2 cellular contexts compared by ENCODE assay signal in the genomic region with DNA sequence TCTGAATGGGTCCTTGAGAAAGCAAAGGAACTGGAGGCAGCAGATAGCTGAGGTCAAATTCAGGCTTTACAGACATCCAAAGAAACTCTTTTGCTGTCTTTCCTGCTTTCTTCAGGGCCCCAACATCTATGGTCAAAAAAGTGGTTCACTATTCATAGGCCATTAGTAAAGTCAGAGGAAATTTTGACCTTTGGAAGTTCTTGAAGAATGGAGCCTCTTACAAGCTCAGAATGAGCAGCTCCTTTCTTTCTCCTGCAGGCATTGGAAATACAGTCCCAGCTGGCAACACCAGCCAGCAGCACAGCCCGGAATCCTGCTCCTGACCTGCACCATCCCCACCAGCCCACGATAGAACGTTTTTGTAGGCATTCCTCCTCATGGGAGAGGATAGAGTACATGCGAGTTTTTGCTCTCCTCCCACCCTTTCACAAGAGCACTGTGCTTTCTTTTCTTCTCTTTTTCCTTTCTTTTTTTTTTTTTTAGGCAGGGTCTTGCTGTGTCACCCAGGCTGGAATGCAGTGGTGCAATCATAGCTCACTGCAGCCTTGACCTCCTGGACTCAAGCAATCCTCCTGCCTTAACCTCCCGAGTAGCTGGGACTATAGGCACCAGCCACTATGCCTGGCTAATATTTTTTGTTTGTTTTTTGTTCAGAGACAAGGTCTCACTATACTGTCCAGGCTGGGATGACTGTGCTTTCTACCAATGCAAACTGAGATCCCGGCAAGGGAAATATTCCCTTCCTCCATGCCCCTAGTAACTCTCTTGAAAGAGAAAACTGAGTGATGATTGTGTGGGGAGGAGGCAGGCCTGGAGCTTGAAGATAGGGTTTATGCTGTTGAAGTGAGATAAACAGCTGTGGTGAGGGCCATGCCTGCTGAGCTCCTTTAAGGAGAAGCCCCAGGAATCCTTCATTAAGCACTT.
TF ChIP-seq lines count a peak whose summit lies in the region.

No MANE protein-coding gene starts in this region.

TF ChIP-seq in K562, 482 proteins besides CTCF, POLR2A, EP300 and RAD21 (continued from another document and continues in another):
- TF ChIP-seq, protein P1, sequence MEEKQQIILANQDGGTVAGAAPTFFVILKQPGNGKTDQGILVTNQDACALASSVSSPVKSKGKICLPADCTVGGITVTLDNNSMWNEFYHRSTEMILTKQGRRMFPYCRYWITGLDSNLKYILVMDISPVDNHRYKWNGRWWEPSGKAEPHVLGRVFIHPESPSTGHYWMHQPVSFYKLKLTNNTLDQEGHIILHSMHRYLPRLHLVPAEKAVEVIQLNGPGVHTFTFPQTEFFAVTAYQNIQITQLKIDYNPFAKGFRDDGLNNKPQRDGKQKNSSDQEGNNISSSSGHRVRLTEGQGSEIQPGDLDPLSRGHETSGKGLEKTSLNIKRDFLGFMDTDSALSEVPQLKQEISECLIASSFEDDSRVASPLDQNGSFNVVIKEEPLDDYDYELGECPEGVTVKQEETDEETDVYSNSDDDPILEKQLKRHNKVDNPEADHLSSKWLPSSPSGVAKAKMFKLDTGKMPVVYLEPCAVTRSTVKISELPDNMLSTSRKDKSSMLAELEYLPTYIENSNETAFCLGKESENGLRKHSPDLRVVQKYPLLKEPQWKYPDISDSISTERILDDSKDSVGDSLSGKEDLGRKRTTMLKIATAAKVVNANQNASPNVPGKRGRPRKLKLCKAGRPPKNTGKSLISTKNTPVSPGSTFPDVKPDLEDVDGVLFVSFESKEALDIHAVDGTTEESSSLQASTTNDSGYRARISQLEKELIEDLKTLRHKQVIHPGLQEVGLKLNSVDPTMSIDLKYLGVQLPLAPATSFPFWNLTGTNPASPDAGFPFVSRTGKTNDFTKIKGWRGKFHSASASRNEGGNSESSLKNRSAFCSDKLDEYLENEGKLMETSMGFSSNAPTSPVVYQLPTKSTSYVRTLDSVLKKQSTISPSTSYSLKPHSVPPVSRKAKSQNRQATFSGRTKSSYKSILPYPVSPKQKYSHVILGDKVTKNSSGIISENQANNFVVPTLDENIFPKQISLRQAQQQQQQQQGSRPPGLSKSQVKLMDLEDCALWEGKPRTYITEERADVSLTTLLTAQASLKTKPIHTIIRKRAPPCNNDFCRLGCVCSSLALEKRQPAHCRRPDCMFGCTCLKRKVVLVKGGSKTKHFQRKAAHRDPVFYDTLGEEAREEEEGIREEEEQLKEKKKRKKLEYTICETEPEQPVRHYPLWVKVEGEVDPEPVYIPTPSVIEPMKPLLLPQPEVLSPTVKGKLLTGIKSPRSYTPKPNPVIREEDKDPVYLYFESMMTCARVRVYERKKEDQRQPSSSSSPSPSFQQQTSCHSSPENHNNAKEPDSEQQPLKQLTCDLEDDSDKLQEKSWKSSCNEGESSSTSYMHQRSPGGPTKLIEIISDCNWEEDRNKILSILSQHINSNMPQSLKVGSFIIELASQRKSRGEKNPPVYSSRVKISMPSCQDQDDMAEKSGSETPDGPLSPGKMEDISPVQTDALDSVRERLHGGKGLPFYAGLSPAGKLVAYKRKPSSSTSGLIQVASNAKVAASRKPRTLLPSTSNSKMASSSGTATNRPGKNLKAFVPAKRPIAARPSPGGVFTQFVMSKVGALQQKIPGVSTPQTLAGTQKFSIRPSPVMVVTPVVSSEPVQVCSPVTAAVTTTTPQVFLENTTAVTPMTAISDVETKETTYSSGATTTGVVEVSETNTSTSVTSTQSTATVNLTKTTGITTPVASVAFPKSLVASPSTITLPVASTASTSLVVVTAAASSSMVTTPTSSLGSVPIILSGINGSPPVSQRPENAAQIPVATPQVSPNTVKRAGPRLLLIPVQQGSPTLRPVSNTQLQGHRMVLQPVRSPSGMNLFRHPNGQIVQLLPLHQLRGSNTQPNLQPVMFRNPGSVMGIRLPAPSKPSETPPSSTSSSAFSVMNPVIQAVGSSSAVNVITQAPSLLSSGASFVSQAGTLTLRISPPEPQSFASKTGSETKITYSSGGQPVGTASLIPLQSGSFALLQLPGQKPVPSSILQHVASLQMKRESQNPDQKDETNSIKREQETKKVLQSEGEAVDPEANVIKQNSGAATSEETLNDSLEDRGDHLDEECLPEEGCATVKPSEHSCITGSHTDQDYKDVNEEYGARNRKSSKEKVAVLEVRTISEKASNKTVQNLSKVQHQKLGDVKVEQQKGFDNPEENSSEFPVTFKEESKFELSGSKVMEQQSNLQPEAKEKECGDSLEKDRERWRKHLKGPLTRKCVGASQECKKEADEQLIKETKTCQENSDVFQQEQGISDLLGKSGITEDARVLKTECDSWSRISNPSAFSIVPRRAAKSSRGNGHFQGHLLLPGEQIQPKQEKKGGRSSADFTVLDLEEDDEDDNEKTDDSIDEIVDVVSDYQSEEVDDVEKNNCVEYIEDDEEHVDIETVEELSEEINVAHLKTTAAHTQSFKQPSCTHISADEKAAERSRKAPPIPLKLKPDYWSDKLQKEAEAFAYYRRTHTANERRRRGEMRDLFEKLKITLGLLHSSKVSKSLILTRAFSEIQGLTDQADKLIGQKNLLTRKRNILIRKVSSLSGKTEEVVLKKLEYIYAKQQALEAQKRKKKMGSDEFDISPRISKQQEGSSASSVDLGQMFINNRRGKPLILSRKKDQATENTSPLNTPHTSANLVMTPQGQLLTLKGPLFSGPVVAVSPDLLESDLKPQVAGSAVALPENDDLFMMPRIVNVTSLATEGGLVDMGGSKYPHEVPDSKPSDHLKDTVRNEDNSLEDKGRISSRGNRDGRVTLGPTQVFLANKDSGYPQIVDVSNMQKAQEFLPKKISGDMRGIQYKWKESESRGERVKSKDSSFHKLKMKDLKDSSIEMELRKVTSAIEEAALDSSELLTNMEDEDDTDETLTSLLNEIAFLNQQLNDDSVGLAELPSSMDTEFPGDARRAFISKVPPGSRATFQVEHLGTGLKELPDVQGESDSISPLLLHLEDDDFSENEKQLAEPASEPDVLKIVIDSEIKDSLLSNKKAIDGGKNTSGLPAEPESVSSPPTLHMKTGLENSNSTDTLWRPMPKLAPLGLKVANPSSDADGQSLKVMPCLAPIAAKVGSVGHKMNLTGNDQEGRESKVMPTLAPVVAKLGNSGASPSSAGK (IDR thresholded peaks at IDR 0.05) = no peak
- TF ChIP-seq, protein P2, sequence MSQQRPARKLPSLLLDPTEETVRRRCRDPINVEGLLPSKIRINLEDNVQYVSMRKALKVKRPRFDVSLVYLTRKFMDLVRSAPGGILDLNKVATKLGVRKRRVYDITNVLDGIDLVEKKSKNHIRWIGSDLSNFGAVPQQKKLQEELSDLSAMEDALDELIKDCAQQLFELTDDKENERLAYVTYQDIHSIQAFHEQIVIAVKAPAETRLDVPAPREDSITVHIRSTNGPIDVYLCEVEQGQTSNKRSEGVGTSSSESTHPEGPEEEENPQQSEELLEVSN (IDR thresholded peaks at IDR 0.05; ENCODE audit: borderline replicate concordance in 1 of 2, extremely low read depth in 1 of 2, insufficient read depth in 1 of 2, insufficient read length in 1 of 2, low read depth in 1 of 2, low read length in 1 of 2, poor library complexity in 1 of 2, severe bottlenecking in 1 of 2) = no peak
- TF ChIP-seq PHB (CRISPR knock-in tag; IDR thresholded peaks at IDR 0.05) = no peak

TF ChIP-seq in HepG2, 621 proteins besides CTCF, POLR2A, EP300 and RAD21 (continued from another document and continues in another):
- TF ChIP-seq, protein P3, sequence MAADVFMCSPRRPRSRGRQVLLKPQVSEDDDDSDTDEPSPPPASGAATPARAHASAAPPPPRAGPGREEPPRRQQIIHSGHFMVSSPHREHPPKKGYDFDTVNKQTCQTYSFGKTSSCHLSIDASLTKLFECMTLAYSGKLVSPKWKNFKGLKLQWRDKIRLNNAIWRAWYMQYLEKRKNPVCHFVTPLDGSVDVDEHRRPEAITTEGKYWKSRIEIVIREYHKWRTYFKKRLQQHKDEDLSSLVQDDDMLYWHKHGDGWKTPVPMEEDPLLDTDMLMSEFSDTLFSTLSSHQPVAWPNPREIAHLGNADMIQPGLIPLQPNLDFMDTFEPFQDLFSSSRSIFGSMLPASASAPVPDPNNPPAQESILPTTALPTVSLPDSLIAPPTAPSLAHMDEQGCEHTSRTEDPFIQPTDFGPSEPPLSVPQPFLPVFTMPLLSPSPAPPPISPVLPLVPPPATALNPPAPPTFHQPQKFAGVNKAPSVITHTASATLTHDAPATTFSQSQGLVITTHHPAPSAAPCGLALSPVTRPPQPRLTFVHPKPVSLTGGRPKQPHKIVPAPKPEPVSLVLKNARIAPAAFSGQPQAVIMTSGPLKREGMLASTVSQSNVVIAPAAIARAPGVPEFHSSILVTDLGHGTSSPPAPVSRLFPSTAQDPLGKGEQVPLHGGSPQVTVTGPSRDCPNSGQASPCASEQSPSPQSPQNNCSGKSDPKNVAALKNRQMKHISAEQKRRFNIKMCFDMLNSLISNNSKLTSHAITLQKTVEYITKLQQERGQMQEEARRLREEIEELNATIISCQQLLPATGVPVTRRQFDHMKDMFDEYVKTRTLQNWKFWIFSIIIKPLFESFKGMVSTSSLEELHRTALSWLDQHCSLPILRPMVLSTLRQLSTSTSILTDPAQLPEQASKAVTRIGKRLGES (CRISPR knock-in tag; IDR thresholded peaks at IDR 0.05; ENCODE audit: borderline replicate concordance) = no peak
- TF ChIP-seq SOX13 (IDR thresholded peaks at IDR 0.05) (no peak), SOX13 (CRISPR knock-in tag; conservative IDR thresholded peaks at IDR 0.05 in 1 of 2, IDR thresholded peaks at IDR 0.05 in 1 of 2) (peak in 1 of 2 experiments; percentile 74; a peak in 2 of 4 replicates), NFIC (IDR thresholded peaks at IDR 0.05; ENCODE audit: low read length) (no peak), ZKSCAN1 (IDR thresholded peaks at IDR 0.05; ENCODE audit: low read length) (no peak), HNRNPUL1 (IDR thresholded peaks at IDR 0.05; ENCODE audit: low read depth, low read length) (no peak), SCMH1 (CRISPR knock-in tag; IDR thresholded peaks at IDR 0.05; ENCODE audit: borderline replicate concordance) (no peak), KDM6A (CRISPR knock-in tag; IDR thresholded peaks at IDR 0.05; ENCODE audit: low read depth) (0 out of 2 replicates have a peak, but pooled peaks have one; percentile 22), JUN (CRISPR knock-in tag; IDR thresholded peaks at IDR 0.05) (0 out of 2 replicates have a peak, but pooled peaks have one; percentile 32), ZNF101 (CRISPR knock-in tag; IDR thresholded peaks at IDR 0.05; ENCODE audit: borderline replicate concordance, low read depth) (no peak), KLF13 (CRISPR knock-in tag; IDR thresholded peaks at IDR 0.05) (no peak), ZNF331 (CRISPR knock-in tag; IDR thresholded peaks at IDR 0.05) (peak; percentile 48), ZNF335 (CRISPR knock-in tag; IDR thresholded peaks at IDR 0.05) (peak; percentile 43; the same call in 1 of the 2 replicates), GATAD2A (CRISPR knock-in tag; IDR thresholded peaks at IDR 0.05) (peak; percentile 90), GLMP (CRISPR knock-in tag; IDR thresholded peaks at IDR 0.05; ENCODE audit: borderline replicate concordance) (no peak), CREB1 (IDR thresholded peaks at IDR 0.05) (no peak), CREB1 (CRISPR knock-in tag; IDR thresholded peaks at IDR 0.05) (peak; percentile 53), ZNF619 (CRISPR knock-in tag; IDR thresholded peaks at IDR 0.05) (no peak), PRPF4 (IDR thresholded peaks at IDR 0.05; ENCODE audit: low read depth, low read length, poor library complexity, severe bottlenecking) (no peak), RXRB (CRISPR knock-in tag; IDR thresholded peaks at IDR 0.05; ENCODE audit: borderline replicate concordance) (peak; percentile 67), HDAC2 (CRISPR knock-in tag; IDR thresholded peaks at IDR 0.05) (peak; percentile 83), FOXJ3 (CRISPR knock-in tag; IDR thresholded peaks at IDR 0.05; ENCODE audit: borderline replicate concordance) (0 out of 2 replicates have a peak, but pooled peaks have one; percentile 22), MEF2D (CRISPR knock-in tag; IDR thresholded peaks at IDR 0.05) (0 out of 2 replicates have a peak, but pooled peaks have one; percentile 32)
- TF ChIP-seq, protein P4, sequence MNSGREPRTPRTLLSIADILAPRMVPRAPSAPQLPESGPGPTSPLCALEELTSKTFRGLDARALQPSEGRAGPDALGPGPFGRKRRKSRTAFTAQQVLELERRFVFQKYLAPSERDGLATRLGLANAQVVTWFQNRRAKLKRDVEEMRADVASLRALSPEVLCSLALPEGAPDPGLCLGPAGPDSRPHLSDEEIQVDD (CRISPR knock-in tag; IDR thresholded peaks at IDR 0.05; ENCODE audit: borderline replicate concordance) = no peak
- TF ChIP-seq, protein P5, sequence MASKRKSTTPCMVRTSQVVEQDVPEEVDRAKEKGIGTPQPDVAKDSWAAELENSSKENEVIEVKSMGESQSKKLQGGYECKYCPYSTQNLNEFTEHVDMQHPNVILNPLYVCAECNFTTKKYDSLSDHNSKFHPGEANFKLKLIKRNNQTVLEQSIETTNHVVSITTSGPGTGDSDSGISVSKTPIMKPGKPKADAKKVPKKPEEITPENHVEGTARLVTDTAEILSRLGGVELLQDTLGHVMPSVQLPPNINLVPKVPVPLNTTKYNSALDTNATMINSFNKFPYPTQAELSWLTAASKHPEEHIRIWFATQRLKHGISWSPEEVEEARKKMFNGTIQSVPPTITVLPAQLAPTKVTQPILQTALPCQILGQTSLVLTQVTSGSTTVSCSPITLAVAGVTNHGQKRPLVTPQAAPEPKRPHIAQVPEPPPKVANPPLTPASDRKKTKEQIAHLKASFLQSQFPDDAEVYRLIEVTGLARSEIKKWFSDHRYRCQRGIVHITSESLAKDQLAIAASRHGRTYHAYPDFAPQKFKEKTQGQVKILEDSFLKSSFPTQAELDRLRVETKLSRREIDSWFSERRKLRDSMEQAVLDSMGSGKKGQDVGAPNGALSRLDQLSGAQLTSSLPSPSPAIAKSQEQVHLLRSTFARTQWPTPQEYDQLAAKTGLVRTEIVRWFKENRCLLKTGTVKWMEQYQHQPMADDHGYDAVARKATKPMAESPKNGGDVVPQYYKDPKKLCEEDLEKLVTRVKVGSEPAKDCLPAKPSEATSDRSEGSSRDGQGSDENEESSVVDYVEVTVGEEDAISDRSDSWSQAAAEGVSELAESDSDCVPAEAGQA (IDR thresholded peaks at IDR 0.05; ENCODE audit: low read depth) = no peak
- TF ChIP-seq, protein P5 (CRISPR knock-in tag; IDR thresholded peaks at IDR 0.05; ENCODE audit: borderline replicate concordance) = no peak
